In genomic region chr12:106125351-106126085, GRCh38 we compare ENCODE assay signal across 18 cellular contexts. TPM values are rescaled to one million over a fixed set of nuclear protein-coding genes. Genes with fewer than 3 reads are reported as not detected.
DNase-seq lines count a peak whose midpoint lies in the region; ATAC-seq and TF ChIP-seq lines count a peak whose summit lies in the region.
"Had no signal": no experiment of that assay in that cellular context is flagged by ENCODE, and none has a peak within 500 bp of the region (broad histone marks: within the 10 kb centered on the region; RNA-seq: fewer than 3 reads in every experiment).

No MANE protein-coding gene starts in this region.

- ATAC-seq in effector memory CD8-positive, alpha-beta T cell (replicated peaks): no peak
- ATAC-seq in HG03565 (IDR thresholded peaks at IDR 0.05; ENCODE audit: unreplicated experiment) (no peak), body of pancreas (no peak)
- ATAC-seq: naive thymus-derived CD8-positive, alpha-beta T cell had no signal

- no peak overlapping the region for H3K4me3 Mint-ChIP-seq in mesothelial cell of epicardium
- H3K4me3 Mint-ChIP-seq in effector memory CD8-positive, alpha-beta T cell: no peak overlapping the region
- H3K4me3 Mint-ChIP-seq: activated naive CD8-positive, alpha-beta T cell; activated T-cell treated with anti-CD3 and anti-CD28 coated beads, Interleukin-2, amount 50 U/mL, for 24 hours; naive thymus-derived CD8-positive, alpha-beta T cell had no signal

- H3K36me3 Mint-ChIP-seq in mesothelial cell of epicardium: no peaks in the 10 kb centered on the region
- no peaks in the 10 kb centered on the region for H3K36me3 Mint-ChIP-seq in effector memory CD8-positive, alpha-beta T cell (ENCODE audit: insufficient read depth)
- H3K36me3 Mint-ChIP-seq: activated naive CD8-positive, alpha-beta T cell; naive thymus-derived CD8-positive, alpha-beta T cell had no signal

- H3K27me3 ChIP-seq in ascending aorta (no peaks in the 10 kb centered on the region), tibial nerve (no peaks in the 10 kb centered on the region), body of pancreas (no peaks in the 10 kb centered on the region)
- H3K27me3 ChIP-seq: BLaER1 treated with 17β-estradiol and CSF1 and Interleukin-3, amounts not matched to agents 10 nM and 100 nM had no signal

- no peaks in the 10 kb centered on the region for H3K9me3 ChIP-seq in ascending aorta
- no peaks in the 10 kb centered on the region for H3K9me3 ChIP-seq in tibial nerve
- H3K9me3 ChIP-seq in body of pancreas: no peaks in the 10 kb centered on the region
- H3K9me3 ChIP-seq: BLaER1 treated with 17β-estradiol and CSF1 and Interleukin-3, amounts not matched to agents 10 nM and 100 nM had no signal

- H3K27ac Mint-ChIP-seq in mesothelial cell of epicardium: peak overlapping the region; percentile 47
- H3K27ac Mint-ChIP-seq in effector memory CD8-positive, alpha-beta T cell: no peak overlapping the region
- H3K27ac Mint-ChIP-seq: activated naive CD8-positive, alpha-beta T cell; activated T-cell treated with anti-CD3 and anti-CD28 coated beads, Interleukin-2, amount 50 U/mL, for 24 hours; naive thymus-derived CD8-positive, alpha-beta T cell had no signal

- TF ChIP-seq POLR2A in tibial nerve (IDR thresholded peaks at IDR 0.05): no peak
- TF ChIP-seq POLR2A in body of pancreas (IDR thresholded peaks at IDR 0.05): no peak

- no peaks in the 10 kb centered on the region for H3K27me3 Mint-ChIP-seq in mesothelial cell of epicardium (ENCODE audit: low read depth)
- peaks cover 0 to 32% of the 10 kb centered on the region in 2 donors for H3K27me3 Mint-ChIP-seq in effector memory CD8-positive, alpha-beta T cell

- H3K4me1 Mint-ChIP-seq in mesothelial cell of epicardium: peaks cover 55% of the 10 kb centered on the region
- H3K4me1 Mint-ChIP-seq in effector memory CD8-positive, alpha-beta T cell (ENCODE audit: low read depth in 2 of 2): no peaks in the 10 kb centered on the region
- H3K4me1 Mint-ChIP-seq: naive thymus-derived CD8-positive, alpha-beta T cell had no signal

- H3K4me3 ChIP-seq in ascending aorta (no peak overlapping the region), tibial nerve (no peak overlapping the region), body of pancreas (no peak overlapping the region)
- H3K4me3 ChIP-seq: BLaER1 treated with 17β-estradiol and CSF1 and Interleukin-3, amounts not matched to agents 10 nM and 100 nM had no signal

- TF ChIP-seq EP300 in tibial nerve (IDR thresholded peaks at IDR 0.05): no peak

- peak overlapping the region; percentile 75 to 93 for H3K27ac ChIP-seq in ascending aorta
- peak overlapping the region; percentile 3 to 85 (median 52) for H3K27ac ChIP-seq in tibial nerve
- H3K27ac ChIP-seq in body of pancreas: no peak overlapping the region
- H3K27ac ChIP-seq: 22Rv1; BLaER1 treated with 17β-estradiol and CSF1 and Interleukin-3, amounts not matched to agents 10 nM and 100 nM had no signal

- H3K36me3 ChIP-seq in ascending aorta (no peaks in the 10 kb centered on the region), tibial nerve (no peaks in the 10 kb centered on the region), body of pancreas (replicated peaks in 1 of 2; ENCODE audit: insufficient read depth in 1 of 2, low read depth in 2 of 2) (no peaks in the 10 kb centered on the region)
- H3K36me3 ChIP-seq: BLaER1 treated with 17β-estradiol and CSF1 and Interleukin-3, amounts not matched to agents 10 nM and 100 nM had no signal

- H3K4me1 ChIP-seq in ascending aorta: peaks cover 6 to 74% of the 10 kb centered on the region in 2 donors
- peaks cover 0 to 94% (median 32%) of the 10 kb centered on the region in 4 donors for H3K4me1 ChIP-seq in tibial nerve
- H3K4me1 ChIP-seq in body of pancreas: peaks cover 6% of the 10 kb centered on the region

- TF ChIP-seq CTCF in ascending aorta (IDR thresholded peaks at IDR 0.05): no peak
- no peak for TF ChIP-seq CTCF in mesothelial cell of epicardium (IDR thresholded peaks at IDR 0.05; ENCODE audit: unreplicated experiment)
- no peak for TF ChIP-seq CTCF in tibial nerve (IDR thresholded peaks at IDR 0.05)
- TF ChIP-seq CTCF in body of pancreas (IDR thresholded peaks at IDR 0.05): no peak

- 77 to 78% methylated on average over 9 of the region's 9 CpGs for WGBS in tibial nerve, 2 donors
- WGBS in body of pancreas, 2 donors: 80 to 85% methylated on average over 9 of the region's 9 CpGs

- intact Hi-C loops in ascending aorta (cut with DNase I) (no loop called here), body of pancreas (cut with DNase I) (no loop called here)

- DNase-seq in NCI-H524 (lab: John Stamatoyannopoulos, UW): peak; percentile 43 to 76
- DNase-seq in NCI-H524 treated with DMSO at 0.1 percent for 48 hours (lab: John Stamatoyannopoulos, UW): no peak
- no peak for DNase-seq in ascending aorta (ENCODE audit: low spot score in 2 of 2)
- DNase-seq in mesothelial cell of epicardium (ENCODE audit: low spot score in 2 of 2, unreplicated experiment in 2 of 2): no peak
- DNase-seq in tibial nerve (ENCODE audit: low spot score in 2 of 2): no peak
- no peak for DNase-seq in effector memory CD8-positive, alpha-beta T cell
- no peak for DNase-seq in body of pancreas
- DNase-seq: activated CD4-positive, alpha-beta T cell treated with anti-CD3 and anti-CD28 coated beads, Interleukin-2, amount 50 U/mL, for 4 hours; activated T-cell treated with anti-CD3 and anti-CD28 coated beads, Interleukin-2, amount 50 U/mL, for 24 hours; caudate nucleus; naive thymus-derived CD8-positive, alpha-beta T cell; NCI-H1694; NCI-H446; substantia nigra had no signal

- H3K9me3 Mint-ChIP-seq in mesothelial cell of epicardium: no peaks in the 10 kb centered on the region
- H3K9me3 Mint-ChIP-seq in effector memory CD8-positive, alpha-beta T cell: no peaks in the 10 kb centered on the region
- H3K9me3 Mint-ChIP-seq: activated T-cell treated with anti-CD3 and anti-CD28 coated beads, Interleukin-2, amount 50 U/mL, for 24 hours; naive thymus-derived CD8-positive, alpha-beta T cell had no signal

RNA-seq across cellular contexts. Expression of gene NUAK1, which starts 13.2 kb away (rescaled TPM):
- total RNA-seq in ascending aorta (29.7 TPM), mesothelial cell of epicardium (23.4 to 27.0 TPM (median 25.1 TPM) in 3 replicates), tibial nerve (10 to 100 TPM; 32.0 to 47.9 (median 33.5) TPM), body of pancreas (1 to 10 TPM; 5.3 to 9.1 TPM)
- total RNA-seq: naive thymus-derived CD8-positive, alpha-beta T cell had no signal

Comparison
In these comparisons a context has a peak if more than half of its experiments do, and no peak if none do; other contexts are left out.
1. DNase-seq: peak in NCI-H524 (2 of 2); none in NCI-H524 treated with DMSO at 0.1 percent for 48 hours (single experiment), ascending aorta (0 of 2), mesothelial cell of epicardium (0 of 2), tibial nerve (0 of 2), effector memory CD8-positive, alpha-beta T cell (0 of 3) and body of pancreas (0 of 4).
2. H3K27ac ChIP-seq: peak in ascending aorta (2 of 2) and tibial nerve (4 of 4); none in body of pancreas (0 of 4).